In genomic region chr18:62189208-62189607, GRCh38 we compare ENCODE assay signal across 1 cellular context.
TF ChIP-seq lines count a peak whose summit lies in the region.

No MANE protein-coding gene starts in this region.

TF ChIP-seq in GM12878, 131 proteins besides CTCF, POLR2A, EP300 and RAD21 (continued from another document):
- TF ChIP-seq CUX1 (IDR thresholded peaks at IDR 0.05; ENCODE audit: insufficient replicate concordance, low read depth, low read length) (no peak), CHD2 (IDR thresholded peaks at IDR 0.05; ENCODE audit: borderline replicate concordance, low read depth, low read length) (no peak), CBX5 (IDR thresholded peaks at IDR 0.05; ENCODE audit: low read depth) (no peak), ATF3 (IDR thresholded peaks at IDR 0.05; ENCODE audit: borderline replicate concordance, extremely low read depth, low read depth, low read length) (no peak), SMC3 (IDR thresholded peaks at IDR 0.05; ENCODE audit: borderline replicate concordance, low read length) (no peak), E4F1 (IDR thresholded peaks at IDR 0.05; ENCODE audit: borderline replicate concordance, partially characterized antibody) (no peak), SMARCA5 (IDR thresholded peaks at IDR 0.05) (no peak), BCL3 (IDR thresholded peaks at IDR 0.05; ENCODE audit: borderline replicate concordance, insufficient read depth, low read depth, low read length, poor library complexity, severe bottlenecking) (no peak), SKIL (IDR thresholded peaks at IDR 0.05; ENCODE audit: low read depth, poor library complexity, severe bottlenecking) (no peak)
